Comparison of ENCODE assay signal across 2 cellular contexts in the genomic region with DNA sequence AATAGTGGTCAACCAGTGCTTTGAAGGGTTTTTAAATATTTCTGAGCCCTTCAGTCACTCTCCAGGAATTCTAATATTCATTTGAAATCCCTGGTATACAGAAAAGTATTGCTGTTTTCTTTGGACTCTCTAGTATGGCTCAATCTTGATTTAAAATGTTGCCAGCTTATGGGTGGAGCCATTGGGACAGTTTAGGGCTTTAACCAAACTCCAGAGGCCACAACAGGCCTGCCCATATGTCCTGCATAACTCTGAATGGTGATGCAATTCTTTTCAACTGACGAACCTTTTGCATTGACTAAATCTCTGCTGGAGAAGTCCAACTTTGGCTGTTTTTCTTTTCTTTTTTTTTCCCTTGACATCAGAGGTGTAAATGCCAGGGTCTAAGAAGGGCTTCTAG.
TF ChIP-seq lines count a peak whose summit lies in the region.

No MANE protein-coding gene starts in this region.

TF ChIP-seq in Ishikawa, 13 proteins besides CTCF, POLR2A, EP300 and RAD21:
- no peak for TF ChIP-seq FOXM1 (IDR thresholded peaks at IDR 0.05; ENCODE audit: borderline replicate concordance, low read depth)
- TF ChIP-seq YY1 (IDR thresholded peaks at IDR 0.05; ENCODE audit: low read depth), result no peak
- TF ChIP-seq CEBPB (IDR thresholded peaks at IDR 0.05), result peak; percentile 42; the same call in 1 of the 2 replicates

TF ChIP-seq in HepG2, 621 proteins besides CTCF, POLR2A, EP300 and RAD21:
- TF ChIP-seq CEBPG (CRISPR knock-in tag; IDR thresholded peaks at IDR 0.05) (peak; percentile 58; the same call in 1 of the 2 replicates), KAT2B (IDR thresholded peaks at IDR 0.05; ENCODE audit: borderline replicate concordance, low read depth, low read length) (no peak), CEBPB (IDR thresholded peaks at IDR 0.05; ENCODE audit: borderline replicate concordance, low read depth, low read length) (peak; percentile 80; the same call in 1 of the 2 replicates), ATF7 (IDR thresholded peaks at IDR 0.05) (peak; percentile 41; the same call in 1 of the 2 replicates), ATF7 (CRISPR knock-in tag; IDR thresholded peaks at IDR 0.05) (no peak), NFIC (IDR thresholded peaks at IDR 0.05; ENCODE audit: low read length) (no peak), ZNF331 (CRISPR knock-in tag; IDR thresholded peaks at IDR 0.05) (peak; percentile 83), KDM2A (CRISPR knock-in tag; IDR thresholded peaks at IDR 0.05; ENCODE audit: borderline replicate concordance, low read depth) (no peak)
TF ChIP-seq in HepG2: peak in this region for 4.
